8 cellular contexts compared by ENCODE assay signal in genomic region chr2:158457826-158458616, GRCh38. TPM values are rescaled to one million over a fixed set of nuclear protein-coding genes. Genes with fewer than 3 reads are reported as not detected.
DNase-seq lines count a peak whose midpoint lies in the region; ATAC-seq and TF ChIP-seq lines count a peak whose summit lies in the region.

No MANE protein-coding gene starts in this region.

- WGBS in esophagus muscularis mucosa: 1% methylated on average over 25 of the region's 61 CpGs

- H3K9ac ChIP-seq in mucosa of stomach (ENCODE audit: low read length): peak overlapping the region; percentile 73

- ATAC-seq in GM18508 (IDR thresholded peaks at IDR 0.05; ENCODE audit: insufficient read depth, unreplicated experiment): peak; percentile 24
- ATAC-seq in HG03039 (IDR thresholded peaks at IDR 0.05; ENCODE audit: unreplicated experiment): peak; percentile 35

- TF ChIP-seq CTCF in AG10803 (conservative IDR thresholded peaks at IDR 0.05; ENCODE audit: low read length) (peak; percentile 29), esophagus muscularis mucosa (IDR thresholded peaks at IDR 0.05) (peak in 2 of 3 experiments; percentile 37 to 57)

- peak overlapping the region; percentile 94 to 98 (median 96) for H3K27ac ChIP-seq in esophagus muscularis mucosa (replicated peaks in 1 of 4)

- DNase-seq in AG10803 (ENCODE audit: low read depth) (peak; percentile 64), NCI-H226 (peak; percentile 80), esophagus muscularis mucosa (ENCODE audit: extremely low spot score) (no peak)
- DNase-seq in activated CD8-positive, alpha-beta memory T cell treated with anti-CD3 and anti-CD28 coated beads, Interleukin-2, amount 50 U/mL, for 48 hours: peak; percentile 75
- peak; percentile 54 for DNase-seq in stimulated activated naive CD4-positive, alpha-beta T cell treated with Interleukin-2 at 50 U/mL for 16 hours (lab: John Stamatoyannopoulos, UW)

- H3K4me3 ChIP-seq in AG10803 (ENCODE audit: low read length) (peak overlapping the region; percentile 87), esophagus muscularis mucosa (peak overlapping the region; percentile 92 to 99 (median 96)), mucosa of stomach (ENCODE audit: low read length) (peak overlapping the region; percentile 52)

- H3K36me3 ChIP-seq in esophagus muscularis mucosa (no peaks in the 10 kb centered on the region), mucosa of stomach (ENCODE audit: control insufficient read depth, insufficient read depth, low read length) (no peaks in the 10 kb centered on the region)

- H3K4me1 ChIP-seq in esophagus muscularis mucosa (peaks cover 35 to 57% (median 50%) of the 10 kb centered on the region in 4 donors), mucosa of stomach (ENCODE audit: control insufficient read depth, insufficient read depth, low read length) (peaks cover 20% of the 10 kb centered on the region)

- TF ChIP-seq POLR2A in esophagus muscularis mucosa (IDR thresholded peaks at IDR 0.05; ENCODE audit: low read depth): peak; percentile 26

- H3K27me3 ChIP-seq in esophagus muscularis mucosa (no peaks in the 10 kb centered on the region), mucosa of stomach (ENCODE audit: control insufficient read depth, insufficient read depth, low read length) (no peaks in the 10 kb centered on the region)

- H3K9me3 ChIP-seq in esophagus muscularis mucosa: no peaks in the 10 kb centered on the region
- no peaks in the 10 kb centered on the region for H3K9me3 ChIP-seq in mucosa of stomach (ENCODE audit: control insufficient read depth, low read length)

- intact Hi-C loops in esophagus muscularis mucosa (cut with DNase I): loop anchor here (5.0 to 10.0 kb wide), 3 partner anchors 147 to 294 kb away; no protein-coding TSS in a partner anchor

- no peak for TF ChIP-seq EP300 in esophagus muscularis mucosa (IDR thresholded peaks at IDR 0.05)

RNA-seq across cellular contexts. Expression of gene PKP4, which starts 1.3 kb away (rescaled TPM):
- total RNA-seq in esophagus muscularis mucosa: 100 to 1,000 TPM in 1 of 4 donors, 10 to 100 TPM in 3; 79.7 to 131 (median 93.0) TPM

RNA-seq across cellular contexts. Expression of gene CCDC148, which starts 1.5 kb away (rescaled TPM):
- 1 to 10 TPM; 2.1 to 3.7 (median 2.9) TPM for total RNA-seq in esophagus muscularis mucosa
